8 cellular contexts compared by ENCODE assay signal in genomic region chr11:83158474-83158786, GRCh38. TPM values are rescaled to one million over a fixed set of nuclear protein-coding genes. Genes with fewer than 3 reads are reported as not detected.
DNase-seq lines count a peak whose midpoint lies in the region; ATAC-seq and TF ChIP-seq lines count a peak whose summit lies in the region.

No MANE protein-coding gene starts in this region.

- TF ChIP-seq CTCF in GM12864 (IDR thresholded peaks at IDR 0.05; ENCODE audit: low read depth, low read length, missing control alignments) (no peak), fibroblast of villous mesenchyme (IDR thresholded peaks at IDR 0.05; ENCODE audit: insufficient read depth, low read depth, low read length) (no peak), sigmoid colon (IDR thresholded peaks at IDR 0.05) (no peak)

- no peaks in the 10 kb centered on the region for H3K27me3 Mint-ChIP-seq in T-helper 17 cell

- DNase-seq in GM12864 (ENCODE audit: low read depth), result no peak
- no peak for DNase-seq in T-helper 17 cell
- no peak for DNase-seq in fibroblast of villous mesenchyme (ENCODE audit: low read depth)
- DNase-seq in sigmoid colon, result no peak
- no peak for DNase-seq in putamen (ENCODE audit: low spot score)
- DNase-seq in COR-L47 (lab: John Stamatoyannopoulos, UW), result no peak
- DNase-seq in NK-92 treated with Interleukin-12 subunit alpha and Interleukin-12 subunit beta, amount 100 ng/mL, for 24 hours (lab: John Stamatoyannopoulos, UW), result no peak
- DNase-seq in nucleus accumbens (lab: John Stamatoyannopoulos, UW), result no peak

- no peaks in the 10 kb centered on the region for H3K27me3 ChIP-seq in sigmoid colon

- peaks cover 0 to 14% (median 0%) of the 10 kb centered on the region in 4 donors for H3K36me3 ChIP-seq in sigmoid colon

- peak overlapping the region; percentile 97 to 100 (median 98) for H3K27ac ChIP-seq in sigmoid colon

- H3K9me3 ChIP-seq in T-helper 17 cell (ENCODE audit: control insufficient read depth, low read length, poor library complexity, severe bottlenecking) (no peaks in the 10 kb centered on the region), sigmoid colon (no peaks in the 10 kb centered on the region)

- TF ChIP-seq POLR2A in sigmoid colon (IDR thresholded peaks at IDR 0.05), result no peak

- peaks cover 0 to 46% (median 40%) of the 10 kb centered on the region in 4 donors for H3K4me1 ChIP-seq in sigmoid colon

- peak overlapping the region; percentile 99 for H3K27ac Mint-ChIP-seq in T-helper 17 cell

- peaks cover 35% of the 10 kb centered on the region for H3K4me1 Mint-ChIP-seq in T-helper 17 cell

- WGBS in sigmoid colon, 2 donors, result 0 to 1% methylated on average over 4 of the region's 4 CpGs

- H3K4me3 Mint-ChIP-seq in T-helper 17 cell, result peak overlapping the region; percentile 98

- no peak for TF ChIP-seq EP300 in sigmoid colon (IDR thresholded peaks at IDR 0.05)

- H3K36me3 Mint-ChIP-seq in T-helper 17 cell (ENCODE audit: low read depth), result peaks cover 9% of the 10 kb centered on the region

- no peak for ATAC-seq in T-helper 17 cell

- peak overlapping the region; percentile 66 for H3K4me3 ChIP-seq in GM12864 (ENCODE audit: low read depth, low read length)
- H3K4me3 ChIP-seq in fibroblast of villous mesenchyme (ENCODE audit: low read depth, low read length), result peak overlapping the region; percentile 93
- peak overlapping the region; percentile 80 to 97 (median 87) for H3K4me3 ChIP-seq in sigmoid colon

- intact Hi-C loops in sigmoid colon (cut with DNase I), result loop anchor here (1.0 to 5.0 kb wide), 3 partner anchors 86 to 166 kb away; partner anchors contain the start of gene CCDC90B

RNA-seq across cellular contexts. Expression of gene PCF11, which starts 1.5 kb away (rescaled TPM):
- 100 to 1,000 TPM; 152 to 153 TPM for total RNA-seq in T-helper 17 cell
- total RNA-seq in fibroblast of villous mesenchyme, result 30.9 and 46.2 TPM in 2 replicates
- total RNA-seq in sigmoid colon, result 10 to 100 TPM; 62.0 to 78.2 (median 66.3) TPM
- 10 to 100 TPM; 12.7 to 34.4 (median 13.2) TPM for polyA plus RNA-seq in sigmoid colon

RNA-seq across cellular contexts. Expression of gene ANKRD42, which starts 35.1 kb away (rescaled TPM):
- total RNA-seq in T-helper 17 cell (10 to 100 TPM in 1 of 2 donors, 1 to 10 TPM in 1; 7.5 to 10.3 TPM), fibroblast of villous mesenchyme (6.4 and 11.2 TPM in 2 replicates), sigmoid colon (10 to 100 TPM in 3 of 4 donors, 1 to 10 TPM in 1; 9.6 to 12.2 (median 11.0) TPM)
- polyA plus RNA-seq in sigmoid colon, result 1 to 10 TPM; 4.2 to 5.4 (median 5.3) TPM
